35 cellular contexts compared by ENCODE assay signal in genomic region chr13:61898207-61898606, GRCh38.
"Had no signal": no experiment of that assay in that cellular context is flagged by ENCODE, and none has a peak within 500 bp of the region (broad histone marks: within the 10 kb centered on the region; RNA-seq: fewer than 3 reads in every experiment).

No MANE protein-coding gene starts in this region.

- H3K4me3 ChIP-seq: MG63 had no signal

- H3K36me3 ChIP-seq: MG63 had no signal

- DNase-seq: Karpas-422, Kasumi-1, MG63, MM.1S, MV-4-11, NCI-H1048, NCI-H1092, NCI-H1092 treated with DMSO at 0.1 percent for 48 hours, NCI-H1105, NCI-H1105 treated with DMSO at 0.1 percent for 48 hours, NCI-H1417, NCI-H1417 treated with DMSO at 0.1 percent for 48 hours, NCI-H1436, NCI-H1436 treated with DMSO at 0.1 percent for 48 hours, NCI-H146, NCI-H1694, NCI-H1694 treated with DMSO at 0.1 percent for 48 hours, NCI-H187, NCI-H187 treated with DMSO at 0.1 percent for 48 hours, NCI-H1930, NCI-H2029, NCI-H2081, NCI-H2081 treated with DMSO at 0.1 percent for 48 hours, NCI-H2107, NCI-H2171, NCI-H2171 treated with DMSO at 0.1 percent for 48 hours, NCI-H2227 treated with DMSO at 0.1 percent for 48 hours, NCI-H226, NCI-H345, NCI-H446, NCI-H446 treated with DMSO at 0.1 percent for 48 hours, NCI-H510A, NCI-H510A treated with DMSO at 0.1 percent for 48 hours, NCI-H524 had no signal

- H3K9ac ChIP-seq: KMS-11 had no signal

- H3K27ac ChIP-seq: KMS-11 had no signal

- H3K9me3 ChIP-seq: MG63 had no signal

- H3K4me2 ChIP-seq: KMS-11 had no signal
